In genomic region chr9:129401623-129402340, GRCh38 we compare ENCODE assay signal across 1 cellular context.
A peak's percentile ranks its signal among the peaks of the same experiment; 100 is the strongest.
TF ChIP-seq lines count a peak whose summit lies in the region.

No MANE protein-coding gene starts in this region.

TF ChIP-seq in HEK293, 187 proteins besides CTCF, POLR2A, EP300 and RAD21:
- no peak for TF ChIP-seq AEBP2 (tag by site-specific recombination; IDR thresholded peaks at IDR 0.05; ENCODE audit: borderline replicate concordance)
- peak; percentile 59 for TF ChIP-seq SP3 (tag by site-specific recombination; IDR thresholded peaks at IDR 0.05)
- peak; percentile 53 for TF ChIP-seq ZFHX2 (tag by site-specific recombination; conservative IDR thresholded peaks at IDR 0.05)
- 0 out of 2 replicates have a peak, but pooled peaks have one; percentile 8 for TF ChIP-seq SP2 (tag by site-specific recombination; IDR thresholded peaks at IDR 0.05)
- no peak for TF ChIP-seq ZNF701 (tag by site-specific recombination; IDR thresholded peaks at IDR 0.05)
- TF ChIP-seq ZNF37A (tag by site-specific recombination; IDR thresholded peaks at IDR 0.05): no peak
- no peak for TF ChIP-seq ZNF529 (tag by site-specific recombination; IDR thresholded peaks at IDR 0.05; ENCODE audit: insufficient replicate concordance)
- no peak for TF ChIP-seq ZNF488 (tag by site-specific recombination; IDR thresholded peaks at IDR 0.05)
- TF ChIP-seq, protein P1, sequence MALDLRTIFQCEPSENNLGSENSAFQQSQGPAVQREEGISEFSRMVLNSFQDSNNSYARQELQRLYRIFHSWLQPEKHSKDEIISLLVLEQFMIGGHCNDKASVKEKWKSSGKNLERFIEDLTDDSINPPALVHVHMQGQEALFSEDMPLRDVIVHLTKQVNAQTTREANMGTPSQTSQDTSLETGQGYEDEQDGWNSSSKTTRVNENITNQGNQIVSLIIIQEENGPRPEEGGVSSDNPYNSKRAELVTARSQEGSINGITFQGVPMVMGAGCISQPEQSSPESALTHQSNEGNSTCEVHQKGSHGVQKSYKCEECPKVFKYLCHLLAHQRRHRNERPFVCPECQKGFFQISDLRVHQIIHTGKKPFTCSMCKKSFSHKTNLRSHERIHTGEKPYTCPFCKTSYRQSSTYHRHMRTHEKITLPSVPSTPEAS (tag by site-specific recombination; IDR thresholded peaks at IDR 0.05): no peak
- TF ChIP-seq EGR2 (tag by site-specific recombination; IDR thresholded peaks at IDR 0.05; ENCODE audit: low read depth): peak; percentile 64
- TF ChIP-seq ZNF398 (tag by site-specific recombination; IDR thresholded peaks at IDR 0.05): peak; percentile 40; the same call in 1 of the 2 replicates
- TF ChIP-seq, protein P2, sequence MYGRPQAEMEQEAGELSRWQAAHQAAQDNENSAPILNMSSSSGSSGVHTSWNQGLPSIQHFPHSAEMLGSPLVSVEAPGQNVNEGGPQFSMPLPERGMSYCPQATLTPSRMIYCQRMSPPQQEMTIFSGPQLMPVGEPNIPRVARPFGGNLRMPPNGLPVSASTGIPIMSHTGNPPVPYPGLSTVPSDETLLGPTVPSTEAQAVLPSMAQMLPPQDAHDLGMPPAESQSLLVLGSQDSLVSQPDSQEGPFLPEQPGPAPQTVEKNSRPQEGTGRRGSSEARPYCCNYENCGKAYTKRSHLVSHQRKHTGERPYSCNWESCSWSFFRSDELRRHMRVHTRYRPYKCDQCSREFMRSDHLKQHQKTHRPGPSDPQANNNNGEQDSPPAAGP (tag by site-specific recombination; IDR thresholded peaks at IDR 0.05): peak; percentile 80
- TF ChIP-seq BCL6B (tag by site-specific recombination; IDR thresholded peaks at IDR 0.05): no peak
- no peak for TF ChIP-seq ZNF2 (tag by site-specific recombination; IDR thresholded peaks at IDR 0.05)
- TF ChIP-seq ZNF23 (tag by site-specific recombination; IDR thresholded peaks at IDR 0.05; ENCODE audit: borderline replicate concordance): no peak
- peak; percentile 96 for TF ChIP-seq WT1 (tag by site-specific recombination; IDR thresholded peaks at IDR 0.05)
TF ChIP-seq in HEK293: peak in this region for 7.
